In genomic region chr5:157487358-157487757, GRCh38 we compare ENCODE assay signal across 10 cellular contexts. TPM values are rescaled to one million over a fixed set of nuclear protein-coding genes. Genes with fewer than 3 reads are reported as not detected.
DNase-seq lines count a peak whose midpoint lies in the region; ATAC-seq and TF ChIP-seq lines count a peak whose summit lies in the region.
"Had no signal": no experiment of that assay in that cellular context is flagged by ENCODE, and none has a peak within 500 bp of the region (broad histone marks: within the 10 kb centered on the region; RNA-seq: fewer than 3 reads in every experiment).

No MANE protein-coding gene starts in this region.

- no peak overlapping the region for H3K9ac ChIP-seq in mucosa of rectum (ENCODE audit: low read depth in 1 of 2, low read length in 2 of 2)

- peak overlapping the region; percentile 54 for H3K27ac ChIP-seq in KOPT-K1 (ENCODE audit: low read depth, low read length, poor library complexity, severe bottlenecking)
- peak overlapping the region; percentile 13 to 79 for H3K27ac ChIP-seq in mucosa of rectum (ENCODE audit: low read depth in 2 of 2, low read length in 2 of 2)
- H3K27ac ChIP-seq in aorta (ENCODE audit: low read depth in 1 of 2, low read length in 2 of 2) = no peak overlapping the region
- no peak overlapping the region for H3K27ac ChIP-seq in A673 (ENCODE audit: low read depth, low read length, poor library complexity, severe bottlenecking)

- TF ChIP-seq CTCF in A673 (conservative IDR thresholded peaks at IDR 0.05; ENCODE audit: low read depth, low read length) = no peak

- H3K27me3 ChIP-seq in mucosa of rectum (ENCODE audit: control insufficient read depth in 2 of 2, insufficient read depth in 2 of 2, low read length in 2 of 2) = no peaks in the 10 kb centered on the region
- no peaks in the 10 kb centered on the region for H3K27me3 ChIP-seq in aorta (ENCODE audit: control insufficient read depth in 1 of 2, insufficient read depth in 2 of 2, low read length in 1 of 2)
- no peaks in the 10 kb centered on the region for H3K27me3 ChIP-seq in A673 (replicated peaks; ENCODE audit: insufficient read depth, low read depth, low read length, poor library complexity)

- intact Hi-C loops in aorta (cut with DNase I) (no loop called here), A673 (cut with micrococcal nuclease; ENCODE audit: unreplicated experiment) (no loop called here)

- 90 to 94% methylated on average over 3 of the region's 3 CpGs for WGBS in aorta, 2 donors

- peaks cover 74% of the 10 kb centered on the region for H3K36me3 ChIP-seq in KOPT-K1 (ENCODE audit: insufficient read depth, low read length)
- peaks cover 7 to 34% of the 10 kb centered on the region in 2 donors for H3K36me3 ChIP-seq in mucosa of rectum (ENCODE audit: control insufficient read depth in 2 of 2, insufficient read depth in 2 of 2, low read length in 2 of 2)
- H3K36me3 ChIP-seq in aorta (ENCODE audit: control insufficient read depth in 1 of 2, insufficient read depth in 2 of 2, low read length in 1 of 2) = peaks cover 12 to 14% of the 10 kb centered on the region in 2 donors
- H3K36me3 ChIP-seq in A673 (ENCODE audit: insufficient read depth, low read length, poor library complexity, severe bottlenecking) = no peaks in the 10 kb centered on the region

- H3K4me3 ChIP-seq in mucosa of rectum (ENCODE audit: low read length in 2 of 2) = no peak overlapping the region
- no peak overlapping the region for H3K4me3 ChIP-seq in aorta (ENCODE audit: low read length in 2 of 2)
- no peak overlapping the region for H3K4me3 ChIP-seq in A673 (ENCODE audit: low read depth, low read length, poor library complexity, severe bottlenecking)
- H3K4me3 ChIP-seq: skin epidermis had no signal

- no TSS peak for BruUV-seq in A673 (replicated peaks; lab: Mats Ljungman, UMichigan)

- H3K4me1 ChIP-seq in mucosa of rectum (ENCODE audit: control insufficient read depth in 2 of 2, insufficient read depth in 2 of 2, low read length in 2 of 2) (peaks cover 6% of the 10 kb centered on the region in 2 donors), aorta (ENCODE audit: control insufficient read depth in 1 of 2, insufficient read depth in 2 of 2, low read length in 2 of 2) (no peaks in the 10 kb centered on the region), A673 (ENCODE audit: insufficient read depth, low read length, poor library complexity, severe bottlenecking) (no peaks in the 10 kb centered on the region)

- POLR2A ChIA-PET in A673 (lab: Charles Lee; ENCODE audit: low non-redundant PET) = no interaction called here

- DNase-seq in aorta = no peak
- no peak for DNase-seq in A673 (ENCODE audit: low spot score)
- DNase-seq: NCI-H1436 had no signal

- H3K9me3 ChIP-seq in KOPT-K1 (ENCODE audit: insufficient read depth, low read length, poor library complexity, severe bottlenecking) (no peaks in the 10 kb centered on the region), mucosa of rectum (ENCODE audit: control insufficient read depth in 2 of 2, low read length in 2 of 2) (no peaks in the 10 kb centered on the region), aorta (ENCODE audit: control insufficient read depth, low read length) (no peaks in the 10 kb centered on the region), A673 (ENCODE audit: low read depth, low read length, poor library complexity, severe bottlenecking) (no peaks in the 10 kb centered on the region)

- peak; percentile 40 for ATAC-seq in GM18498 (IDR thresholded peaks at IDR 0.05; ENCODE audit: unreplicated experiment)
- ATAC-seq in GM19438 (IDR thresholded peaks at IDR 0.05; ENCODE audit: low read depth, unreplicated experiment) = peak; percentile 46
- ATAC-seq in HG03469 (IDR thresholded peaks at IDR 0.05; ENCODE audit: unreplicated experiment) = no peak
- no peak for ATAC-seq in aorta (ENCODE audit: low FRiP score)

- CTCF ChIA-PET in A673 (lab: Charles Lee) = no interaction called here

RNA-seq across cellular contexts. Expression of gene NIPAL4, which starts 27.3 kb away (rescaled TPM):
- total RNA-seq in aorta = under 1 TPM in 1 of 2 donors, not detected in 1; 0.55 TPM
- polyA plus RNA-seq in aorta = under 1 TPM in 1 of 2 donors, not detected in 1; 0.28 TPM
- total RNA-seq in A673 (2021) = not detected in 2 replicates
- total RNA-seq: HT1080 had no signal

Comparison
In these comparisons a context has a peak if more than half of its experiments do, and no peak if none do; other contexts are left out.
1. ATAC-seq: peak in GM18498 (single experiment) and GM19438 (single experiment); none in HG03469 (single experiment) and aorta (single experiment).
2. H3K27ac ChIP-seq: peak in KOPT-K1 (single experiment) and mucosa of rectum (2 of 2); none in aorta (0 of 2) and A673 (single experiment).